21 cellular contexts compared by ENCODE assay signal in the genomic region with DNA sequence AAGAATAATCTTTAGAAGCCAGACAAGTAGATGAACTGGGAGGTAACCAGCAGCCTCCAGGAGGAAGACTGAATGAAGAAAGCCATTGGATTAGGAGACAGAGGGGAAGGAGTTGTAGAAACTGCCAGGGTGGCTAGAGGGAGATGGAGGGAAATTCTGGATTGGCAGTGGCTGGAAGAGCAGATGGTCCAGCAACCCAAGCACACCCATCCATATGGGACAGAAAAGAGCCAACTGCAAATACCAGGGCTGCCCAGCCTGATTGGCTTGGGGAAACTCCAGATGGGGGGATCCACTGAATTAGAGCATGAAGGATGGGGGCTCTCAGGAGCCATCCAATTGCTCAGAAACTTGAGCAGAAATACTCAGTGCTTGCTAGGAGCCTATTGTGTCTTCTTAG.
"Had no signal": no experiment of that assay in that cellular context is flagged by ENCODE, and none has a peak within 500 bp of the region (broad histone marks: within the 10 kb centered on the region; RNA-seq: fewer than 3 reads in every experiment).

No MANE protein-coding gene starts in this region.

- DNase-seq: cortex of kidney; effector memory CD8-positive, alpha-beta T cell; hypothalamus; immature natural killer cell; islet precursor cell; kidney glomerular epithelial cell; left ventricle myocardium superior; lower lobe of right lung; natural killer cell; occipital lobe; ovary; posterior cingulate gyrus; psoas muscle; right cardiac atrium; spleen; stimulated activated CD4-positive, alpha-beta T cell treated with anti-CD3 and anti-CD28 coated beads, Interleukin-4, amount 100 ng/mL, for 4 hours; stimulated activated naive CD8-positive, alpha-beta T cell treated with anti-CD3 and anti-CD28 coated beads, Interleukin-15, Interleukin-2, amounts not matched to agents 100 U/mL and 50 U/mL, for 24 hours; testis; tibial artery had no signal

- H3K36me3 Mint-ChIP-seq: immature natural killer cell; natural killer cell; stimulated activated memory B cell treated with anti-CD40 and anti-IgM and Interleukin-4, amounts not matched to agents 10 μg/mL and 1 μg/mL and 100 μg/mL, for 72 hours; type B pancreatic cell had no signal

- H3K27ac Mint-ChIP-seq: effector memory CD8-positive, alpha-beta T cell; immature natural killer cell; natural killer cell; stimulated activated memory B cell treated with anti-CD40 and anti-IgM and Interleukin-4, amounts not matched to agents 10 μg/mL and 1 μg/mL and 100 μg/mL, for 72 hours; type B pancreatic cell had no signal

- H3K4me1 Mint-ChIP-seq: immature natural killer cell; natural killer cell; stimulated activated memory B cell treated with anti-CD40 and anti-IgM and Interleukin-4, amounts not matched to agents 10 μg/mL and 1 μg/mL and 100 μg/mL, for 72 hours had no signal

- H3K4me3 Mint-ChIP-seq: effector memory CD8-positive, alpha-beta T cell; immature natural killer cell; natural killer cell; stimulated activated memory B cell treated with anti-CD40 and anti-IgM and Interleukin-4, amounts not matched to agents 10 μg/mL and 1 μg/mL and 100 μg/mL, for 72 hours; type B pancreatic cell had no signal

- ATAC-seq: effector memory CD8-positive, alpha-beta T cell; left ventricle myocardium superior; lower lobe of right lung; natural killer cell; psoas muscle; right cardiac atrium; stimulated activated memory B cell treated with anti-CD40 and anti-IgM and Interleukin-4, amounts not matched to agents 10 μg/mL and 1 μg/mL and 100 μg/mL, for 72 hours; stimulated activated naive CD8-positive, alpha-beta T cell treated with anti-CD3 and anti-CD28 coated beads, Interleukin-15, Interleukin-2, amounts not matched to agents 100 U/mL and 50 U/mL, for 24 hours had no signal

- H3K27me3 Mint-ChIP-seq: stimulated activated memory B cell treated with anti-CD40 and anti-IgM and Interleukin-4, amounts not matched to agents 10 μg/mL and 1 μg/mL and 100 μg/mL, for 72 hours had no signal

- H3K9me3 Mint-ChIP-seq: stimulated activated memory B cell treated with anti-CD40 and anti-IgM and Interleukin-4, amounts not matched to agents 10 μg/mL and 1 μg/mL and 100 μg/mL, for 72 hours; type B pancreatic cell had no signal
